11 cellular contexts compared by ENCODE assay signal in the genomic region with DNA sequence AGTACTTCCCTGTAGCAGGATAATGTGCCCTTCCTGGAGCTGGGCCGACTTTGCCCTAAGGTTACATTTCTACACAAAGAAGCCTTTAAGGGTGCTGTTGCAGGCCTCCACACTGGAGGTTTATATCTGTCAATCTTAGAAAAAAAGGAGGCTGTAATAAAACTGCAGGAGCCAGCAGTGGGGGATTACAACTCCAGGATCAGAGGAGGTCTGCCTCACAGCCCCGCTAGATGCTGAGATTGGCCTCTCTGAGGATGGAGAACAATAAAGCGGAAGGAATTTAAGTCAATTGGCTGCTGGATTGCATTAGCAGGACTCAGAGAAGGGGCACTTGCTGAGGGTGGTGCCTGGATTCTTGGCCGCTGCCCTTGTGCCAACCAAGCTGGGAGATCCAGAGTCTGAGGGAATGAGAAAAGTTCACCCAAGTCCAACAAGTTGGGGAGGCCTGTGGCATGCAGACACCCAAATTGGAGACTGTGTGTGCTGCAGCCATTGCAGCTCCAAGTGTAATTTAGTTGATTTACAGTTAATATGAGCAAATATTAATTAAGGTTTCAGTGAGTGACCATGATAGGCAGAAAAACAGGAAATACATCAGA.
DNase-seq lines count a peak whose midpoint lies in the region; ATAC-seq and TF ChIP-seq lines count a peak whose summit lies in the region.
"Had no signal": no experiment of that assay in that cellular context is flagged by ENCODE, and none has a peak within 500 bp of the region (broad histone marks: within the 10 kb centered on the region; RNA-seq: fewer than 3 reads in every experiment).

No MANE protein-coding gene starts in this region.

- H3K79me2 ChIP-seq in neural progenitor cell (ENCODE audit: low read depth), result no peaks in the 10 kb centered on the region

- intact Hi-C loops in colonic mucosa (cut with DNase I), result loop anchor here (5.0 to 10.0 kb wide), 4 partner anchors 63 to 425 kb away; no protein-coding TSS in a partner anchor

- no peak for DNase-seq in stimulated activated naive CD8-positive, alpha-beta T cell treated with anti-CD3 and anti-CD28 coated beads, Interleukin-15, Interleukin-2, amounts not matched to agents 100 U/mL and 50 U/mL, for 24 hours
- peak; percentile 25 for DNase-seq in colonic mucosa
- DNase-seq in neural progenitor cell (ENCODE audit: low spot score), result peak; percentile 44
- no peak for DNase-seq in Kasumi-1 (lab: John Stamatoyannopoulos, UW)
- DNase-seq in NCI-H524 treated with DMSO at 0.1 percent for 48 hours (lab: John Stamatoyannopoulos, UW), result no peak
- DNase-seq in stimulated activated CD4-positive, alpha-beta T cell treated with anti-CD3 and anti-CD28 coated beads, Interleukin-15, amount 100 ng/mL, for 24 hours, result no peak
- DNase-seq: activated CD4-positive, alpha-beta T cell treated with anti-CD3 and anti-CD28 coated beads for 48 hours; central memory CD4-positive, alpha-beta T cell; DMS 273 treated with DMSO at 0.1 percent for 48 hours had no signal

- no peak for ATAC-seq in stimulated activated naive CD8-positive, alpha-beta T cell treated with anti-CD3 and anti-CD28 coated beads, Interleukin-15, Interleukin-2, amounts not matched to agents 100 U/mL and 50 U/mL, for 24 hours
- ATAC-seq in activated CD4-positive, CD25-positive, alpha-beta regulatory T cell treated with anti-CD3 and anti-CD28 coated beads, Interleukin-2, amount 50 U/mL, for 24 hours, result no peak

- H3K27ac ChIP-seq in colonic mucosa, result peak overlapping the region; percentile 28
- H3K27ac ChIP-seq in neural progenitor cell, result peak overlapping the region; percentile 98

- H3K4me3 Mint-ChIP-seq in stimulated activated naive CD8-positive, alpha-beta T cell treated with anti-CD3 and anti-CD28 coated beads, Interleukin-15, Interleukin-2, amounts not matched to agents 100 ng/mL and 50 ng/mL, for 24 hours, result no peak overlapping the region
- peak overlapping the region; percentile 92 for H3K4me3 Mint-ChIP-seq in neural progenitor cell

- H3K4me2 ChIP-seq in neural progenitor cell, result peak overlapping the region; percentile 15

- H3K4me1 ChIP-seq in colonic mucosa (peaks cover 13% of the 10 kb centered on the region), neural progenitor cell (peaks cover 78% of the 10 kb centered on the region)

- H3K36me3 ChIP-seq in colonic mucosa (no peaks in the 10 kb centered on the region), neural progenitor cell (no peaks in the 10 kb centered on the region)

- H3K4me1 Mint-ChIP-seq in stimulated activated naive CD8-positive, alpha-beta T cell treated with anti-CD3 and anti-CD28 coated beads, Interleukin-15, Interleukin-2, amounts not matched to agents 100 ng/mL and 50 ng/mL, for 24 hours (ENCODE audit: low read depth), result peaks cover 45% of the 10 kb centered on the region
- peaks cover 71% of the 10 kb centered on the region for H3K4me1 Mint-ChIP-seq in neural progenitor cell

- TF ChIP-seq CTCF in colonic mucosa (IDR thresholded peaks at IDR 0.05) (no peak), neural progenitor cell (IDR thresholded peaks at IDR 0.05) (no peak)

- H4K20me1 ChIP-seq in neural progenitor cell (ENCODE audit: low read depth), result no peaks in the 10 kb centered on the region

- H2AFZ ChIP-seq in neural progenitor cell (replicated peaks), result no peak overlapping the region

- no peaks in the 10 kb centered on the region for H3K27me3 Mint-ChIP-seq in stimulated activated naive CD8-positive, alpha-beta T cell treated with anti-CD3 and anti-CD28 coated beads, Interleukin-15, Interleukin-2, amounts not matched to agents 100 ng/mL and 50 ng/mL, for 24 hours
- H3K27me3 Mint-ChIP-seq in neural progenitor cell (ENCODE audit: insufficient read depth, low read depth), result peaks cover 12% of the 10 kb centered on the region

- peak overlapping the region; percentile 4 for H3K27ac Mint-ChIP-seq in stimulated activated naive CD8-positive, alpha-beta T cell treated with anti-CD3 and anti-CD28 coated beads, Interleukin-15, Interleukin-2, amounts not matched to agents 100 ng/mL and 50 ng/mL, for 24 hours
- peak overlapping the region; percentile 99 for H3K27ac Mint-ChIP-seq in neural progenitor cell

- no peaks in the 10 kb centered on the region for H3K9me3 Mint-ChIP-seq in stimulated activated naive CD8-positive, alpha-beta T cell treated with anti-CD3 and anti-CD28 coated beads, Interleukin-15, Interleukin-2, amounts not matched to agents 100 ng/mL and 50 ng/mL, for 24 hours
- peaks cover 6% of the 10 kb centered on the region for H3K9me3 Mint-ChIP-seq in neural progenitor cell

- H3K9ac ChIP-seq in colonic mucosa (ENCODE audit: low read depth in 2 of 2, low read length in 2 of 2), result no peak overlapping the region
- no peak overlapping the region for H3K9ac ChIP-seq in neural progenitor cell

- H3K9me3 ChIP-seq in colonic mucosa, result no peaks in the 10 kb centered on the region
- no peaks in the 10 kb centered on the region for H3K9me3 ChIP-seq in neural progenitor cell (ENCODE audit: low read depth)

- no peaks in the 10 kb centered on the region for H3K36me3 Mint-ChIP-seq in stimulated activated naive CD8-positive, alpha-beta T cell treated with anti-CD3 and anti-CD28 coated beads, Interleukin-15, Interleukin-2, amounts not matched to agents 100 ng/mL and 50 ng/mL, for 24 hours (ENCODE audit: low read depth)
- no peaks in the 10 kb centered on the region for H3K36me3 Mint-ChIP-seq in neural progenitor cell

- H3F3A ChIP-seq in neural progenitor cell (ENCODE audit: low read depth), result peaks cover 55% of the 10 kb centered on the region

- H3K4me3 ChIP-seq in colonic mucosa (no peak overlapping the region), neural progenitor cell (no peak overlapping the region)

- H3K27me3 ChIP-seq in colonic mucosa (no peaks in the 10 kb centered on the region), neural progenitor cell (no peaks in the 10 kb centered on the region)

Comparison
In these comparisons a context has a peak if more than half of its experiments do, and no peak if none do; other contexts are left out.
1. DNase-seq: peak in colonic mucosa (single experiment) and neural progenitor cell (single experiment); none in stimulated activated naive CD8-positive, alpha-beta T cell treated with anti-CD3 and anti-CD28 coated beads, Interleukin-15, Interleukin-2, amounts not matched to agents 100 U/mL and 50 U/mL, for 24 hours (single experiment), Kasumi-1 (0 of 2), NCI-H524 treated with DMSO at 0.1 percent for 48 hours (single experiment) and stimulated activated CD4-positive, alpha-beta T cell treated with anti-CD3 and anti-CD28 coated beads, Interleukin-15, amount 100 ng/mL, for 24 hours (single experiment).